ENCODE assay signal across 8 cellular contexts in genomic region chr4:54961357-54961975, GRCh38.
DNase-seq lines count a peak whose midpoint lies in the region; ATAC-seq, FAIRE-seq and TF ChIP-seq lines count a peak whose summit lies in the region.

No MANE protein-coding gene starts in this region.

- intact Hi-C loops in Right ventricle myocardium superior (cut with DNase I) (loop anchor here (5.0 kb wide), 1 partner anchor 639 kb away; no protein-coding TSS in a partner anchor), stomach (cut with DNase I; ENCODE audit: low total_unique reads) (loop anchor here (10.0 kb wide), 1 partner anchor 647 kb away; no protein-coding TSS in a partner anchor)

- H3K9me3 ChIP-seq in right atrium auricular region (no peaks in the 10 kb centered on the region), gastroesophageal sphincter (no peaks in the 10 kb centered on the region), stomach (no peaks in the 10 kb centered on the region)

- H3K27me3 ChIP-seq in right atrium auricular region (no peaks in the 10 kb centered on the region), gastroesophageal sphincter (no peaks in the 10 kb centered on the region), stomach (no peaks in the 10 kb centered on the region)

- TF ChIP-seq EP300 in gastroesophageal sphincter (IDR thresholded peaks at IDR 0.05) (no peak), stomach (IDR thresholded peaks at IDR 0.05) (no peak)

- WGBS in gastroesophageal sphincter (ENCODE audit: low coverage in 1 of 2), 2 donors = 8% methylated on average over 1 of the region's 1 CpG; no CpG with 5 or more reads in 1 of the 2 donors
- WGBS in stomach, 5 donors = 0 to 13% (median 0%) methylated on average over 1 of the region's 1 CpG

- H3K27ac ChIP-seq in right atrium auricular region (no peak overlapping the region), gastroesophageal sphincter (no peak overlapping the region), stomach (no peak overlapping the region)

- no peak overlapping the region for H3K4me3 ChIP-seq in right atrium auricular region
- H3K4me3 ChIP-seq in gastroesophageal sphincter = no peak overlapping the region
- H3K4me3 ChIP-seq in stomach = no peak overlapping the region

- H3K36me3 ChIP-seq in right atrium auricular region (no peaks in the 10 kb centered on the region), gastroesophageal sphincter (no peaks in the 10 kb centered on the region), stomach (no peaks in the 10 kb centered on the region)

- TF ChIP-seq CTCF in right atrium auricular region (IDR thresholded peaks at IDR 0.05) (peak in 1 of 2 donors; percentile 68), gastroesophageal sphincter (IDR thresholded peaks at IDR 0.05) (peak; percentile 17 to 63 (median 48)), stomach (IDR thresholded peaks at IDR 0.05) (peak in 4 of 7 experiments; percentile 6 to 46 (median 28))

- no peak for DNase-seq in Right ventricle myocardium superior
- DNase-seq in right atrium auricular region (ENCODE audit: low spot score) = no peak
- DNase-seq in LoVo (ENCODE audit: low spot score) = peak; percentile 32
- no peak for DNase-seq in stomach
- no peak for DNase-seq in activated CD4-positive, alpha-beta T cell treated with anti-CD3 and anti-CD28 coated beads, Interleukin-2, amount 50 U/mL, for 1 hour
- no peak for DNase-seq in stimulated activated CD4-positive, alpha-beta T cell treated with anti-CD3 and anti-CD28 coated beads, Interleukin-2, amount 100 ng/mL, for 24 hours

- H3K4me1 ChIP-seq in right atrium auricular region = no peaks in the 10 kb centered on the region
- H3K4me1 ChIP-seq in gastroesophageal sphincter = peaks cover 0 to 21% (median 0%) of the 10 kb centered on the region in 3 donors
- H3K4me1 ChIP-seq in stomach = no peaks in the 10 kb centered on the region

- ATAC-seq in Right ventricle myocardium superior (ENCODE audit: poor library complexity) = peak; percentile 56
- no peak for ATAC-seq in gastroesophageal sphincter

- FAIRE-seq in TTC549 (lab: Jason Lieb, UNC) = peak; percentile 67

- TF ChIP-seq POLR2A in gastroesophageal sphincter (IDR thresholded peaks at IDR 0.05) (no peak), stomach (IDR thresholded peaks at IDR 0.05) (no peak)
